12 cellular contexts compared by ENCODE assay signal in genomic region chrX:77901506-77901905, GRCh38. TPM values are rescaled to one million over a fixed set of nuclear protein-coding genes. Genes with fewer than 3 reads are reported as not detected.
A peak's percentile ranks its signal among the peaks of the same experiment; 100 is the strongest.
DNase-seq lines count a peak whose midpoint lies in the region; ATAC-seq, FAIRE-seq and TF ChIP-seq lines count a peak whose summit lies in the region.
"Had no signal": no experiment of that assay in that cellular context is flagged by ENCODE, and none has a peak within 500 bp of the region (broad histone marks: within the 10 kb centered on the region; RNA-seq: fewer than 3 reads in every experiment).

No MANE protein-coding gene starts in this region.

- peaks cover 53% of the 10 kb centered on the region for H3K36me3 Mint-ChIP-seq in MCF 10A (ENCODE audit: insufficient read depth, unreplicated experiment)

- peaks cover 3% of the 10 kb centered on the region for H3F3A ChIP-seq in PC-3 (ENCODE audit: low read length, unreplicated experiment)

- H3K27me3 Mint-ChIP-seq in MCF 10A (ENCODE audit: insufficient read depth, unreplicated experiment), result no peaks in the 10 kb centered on the region

- CTCF ChIA-PET in MCF 10A (lab: Yijun Ruan, JAX) (interaction anchor here (0.5 to 2.2 kb wide), 4 partner anchors 9 to 165 kb away, joined by 3 to 7 read pairs (median 4); partner anchors contain the start of gene ATP7A), mammary epithelial cell (lab: Charles Lee; ENCODE audit: low non-redundant PET) (no interaction called here), PC-3 (lab: Charles Lee) (no interaction called here)

- H3K9me3 Mint-ChIP-seq in MCF 10A (ENCODE audit: unreplicated experiment), result no peaks in the 10 kb centered on the region

- ATAC-seq in PC-3 (no peak), gastrocnemius medialis (no peak)

- no peak for TF ChIP-seq CTCF in MCF 10A (IDR thresholded peaks at IDR 0.05; ENCODE audit: unreplicated experiment)
- no peak for TF ChIP-seq CTCF in mammary epithelial cell (conservative IDR thresholded peaks at IDR 0.05 in 1 of 2, IDR thresholded peaks at IDR 0.05 in 1 of 2; ENCODE audit: extremely low read depth in 1 of 2, insufficient read depth in 1 of 2, low read depth in 1 of 2, low read length in 2 of 2)
- no peak for TF ChIP-seq CTCF in PC-3 (conservative IDR thresholded peaks at IDR 0.05; ENCODE audit: low read depth, low read length)
- no peak for TF ChIP-seq CTCF in gastrocnemius medialis (IDR thresholded peaks at IDR 0.05 in 4 of 5, conservative IDR thresholded peaks at IDR 0.05 in 1 of 5)

- H4K20me1 ChIP-seq in mammary epithelial cell (ENCODE audit: insufficient read depth, low read length), result no peaks in the 10 kb centered on the region
- peaks cover 25% of the 10 kb centered on the region for H4K20me1 ChIP-seq in PC-3 (ENCODE audit: low read length)

- in situ Hi-C loops in mammary epithelial cell (cut with MboI; ENCODE audit: low sequenced_read_pairs in 2 of 2) (no loop called here), gastrocnemius medialis (cut with MboI; ENCODE audit: low sequenced_read_pairs in 4 of 4) (loop anchor here in 3 of 4 donors (10.0 to 25.0 kb wide), 2 partner anchors 203 to 211 kb away; partner anchors contain the start of gene PGK1 (in 3 of the 3))

- H3K79me2 ChIP-seq in mammary epithelial cell (ENCODE audit: insufficient read depth, low read length) (peaks cover 42% of the 10 kb centered on the region), PC-3 (ENCODE audit: low read length) (peaks cover 44% of the 10 kb centered on the region)

- H3K36me3 ChIP-seq in mammary epithelial cell (ENCODE audit: insufficient read depth, low read length), result peaks cover 6% of the 10 kb centered on the region
- peaks cover 35% of the 10 kb centered on the region for H3K36me3 ChIP-seq in PC-3 (ENCODE audit: low read depth, low read length)
- H3K36me3 ChIP-seq in endocrine pancreas (ENCODE audit: control insufficient read depth, insufficient read depth, low read length), result no peaks in the 10 kb centered on the region
- no peaks in the 10 kb centered on the region for H3K36me3 ChIP-seq in gastrocnemius medialis
- H3K36me3 ChIP-seq: breast epithelium had no signal

- no peak for FAIRE-seq in GM19239 (lab: Jason Lieb, UNC)

- dilution Hi-C loops in mammary epithelial cell (cut with HindIII; ENCODE audit: low sequenced_read_pairs), result no loop called here

- DNase-seq in MCF 10A (ENCODE audit: unreplicated experiment), result no peak
- no peak for DNase-seq in mammary epithelial cell
- no peak for DNase-seq in PC-3
- DNase-seq in gastrocnemius medialis, result no peak
- no peak for DNase-seq in NCI-H345 treated with DMSO at 0.1 percent for 48 hours (lab: John Stamatoyannopoulos, UW; ENCODE audit: unreplicated experiment)
- DNase-seq in GM19239 (ENCODE audit: insufficient read length, low spot score), result no peak
- no peak for DNase-seq in glomerular visceral epithelial cell (ENCODE audit: extremely low spot score)
- DNase-seq: AML-193, esophagus squamous epithelium, NCI-H187 had no signal

- H3K4me1 ChIP-seq in mammary epithelial cell (ENCODE audit: insufficient read depth, low read length) (no peaks in the 10 kb centered on the region), PC-3 (ENCODE audit: insufficient read depth, low read length) (peaks cover 8% of the 10 kb centered on the region; the same call in 1 of the 2 replicates), endocrine pancreas (ENCODE audit: control insufficient read depth, insufficient read depth, low read length) (peaks cover 8% of the 10 kb centered on the region), gastrocnemius medialis (peaks cover 0 to 18% of the 10 kb centered on the region in 2 donors)
- H3K4me1 ChIP-seq: breast epithelium had no signal

- no peaks in the 10 kb centered on the region for H3K9me2 ChIP-seq in PC-3 (replicated peaks; ENCODE audit: low read length)

- H3K4me2 ChIP-seq in mammary epithelial cell (ENCODE audit: insufficient read depth, low read depth, low read length) (no peak overlapping the region), PC-3 (ENCODE audit: low read length) (peak overlapping the region; percentile 99)

- no peak overlapping the region for H3K4me3 ChIP-seq in mammary epithelial cell (replicated peaks in 1 of 3; ENCODE audit: insufficient read depth in 1 of 3, low read depth in 2 of 3, low read length in 3 of 3)
- H3K4me3 ChIP-seq in PC-3 (ENCODE audit: low read length), result peak overlapping the region; percentile 99
- peak overlapping the region; percentile 97 for H3K4me3 ChIP-seq in endocrine pancreas (ENCODE audit: control insufficient read depth, insufficient read depth, low read length)
- peak overlapping the region in 3 of 4 donors; percentile 53 to 77 (median 68) for H3K4me3 ChIP-seq in gastrocnemius medialis

- H3K27me3 ChIP-seq in mammary epithelial cell (ENCODE audit: insufficient read depth, low read length), result no peaks in the 10 kb centered on the region
- no peaks in the 10 kb centered on the region for H3K27me3 ChIP-seq in PC-3 (ENCODE audit: low read length)
- no peaks in the 10 kb centered on the region for H3K27me3 ChIP-seq in endocrine pancreas (ENCODE audit: control insufficient read depth, insufficient read depth, low read length)
- H3K27me3 ChIP-seq in gastrocnemius medialis, result no peaks in the 10 kb centered on the region
- H3K27me3 ChIP-seq: breast epithelium, esophagus squamous epithelium had no signal

- H3K27ac ChIP-seq in mammary epithelial cell (ENCODE audit: insufficient read depth, low read depth, low read length) (no peak overlapping the region), PC-3 (ENCODE audit: low read length) (no peak overlapping the region), gastrocnemius medialis (peak overlapping the region; percentile 79 to 90 (median 88))

- POLR2A ChIA-PET in MCF 10A (lab: Yijun Ruan, JAX), result interaction anchor here (3.1 kb wide), 1 partner anchor 9 kb away, joined by 77 read pairs; the partner anchor contains the start of gene ATP7A
- POLR2A ChIA-PET in PC-3 (lab: Charles Lee; ENCODE audit: unreplicated experiment), result no interaction called here

- H3K4me3 Mint-ChIP-seq in MCF 10A (ENCODE audit: unreplicated experiment), result peak overlapping the region; percentile 91

- H3K9ac ChIP-seq in mammary epithelial cell (ENCODE audit: insufficient read depth, low read length) (no peak overlapping the region), PC-3 (ENCODE audit: low read length) (peak overlapping the region; percentile 99; the same call in 1 of the 2 replicates), endocrine pancreas (ENCODE audit: control insufficient read depth, insufficient read depth, low read length) (no peak overlapping the region)

- BruUV-seq in MCF 10A (replicated peaks; lab: Mats Ljungman, UMichigan) (no TSS peak), mammary epithelial cell (replicated peaks; lab: Mats Ljungman, UMichigan) (no TSS peak), PC-3 (replicated peaks; lab: Mats Ljungman, UMichigan) (no TSS peak)

- H3K27ac Mint-ChIP-seq in MCF 10A (ENCODE audit: low read depth, unreplicated experiment), result no peak overlapping the region

- H3K4me1 Mint-ChIP-seq in MCF 10A (ENCODE audit: insufficient read depth, unreplicated experiment), result peaks cover 4% of the 10 kb centered on the region

- 68% methylated on average over 5 of the region's 5 CpGs for WGBS in mammary epithelial cell (ENCODE audit: low coverage, missing lambda C conversion rate)

- H3K9me3 ChIP-seq in mammary epithelial cell (replicated peaks; ENCODE audit: insufficient read depth, low read length) (no peaks in the 10 kb centered on the region), PC-3 (ENCODE audit: low read length) (no peaks in the 10 kb centered on the region), endocrine pancreas (ENCODE audit: control insufficient read depth, low read length) (no peaks in the 10 kb centered on the region), gastrocnemius medialis (no peaks in the 10 kb centered on the region)
- H3K9me3 ChIP-seq: breast epithelium, esophagus squamous epithelium had no signal

- intact Hi-C loops in MCF 10A (cut with micrococcal nuclease) (no loop called here), mammary epithelial cell (cut with micrococcal nuclease) (no loop called here), PC-3 (cut with micrococcal nuclease) (no loop called here), gastrocnemius medialis (cut with DNase I; ENCODE audit: low total_unique reads) (loop anchor here (10.0 kb wide), 1 partner anchor 227 kb away; no protein-coding TSS in a partner anchor)

- H2AFZ ChIP-seq in mammary epithelial cell (ENCODE audit: low read depth, low read length) (no peak overlapping the region), PC-3 (ENCODE audit: low read length) (no peak overlapping the region)

- no peak for TF ChIP-seq POLR2A in gastrocnemius medialis (IDR thresholded peaks at IDR 0.05)

RNA-seq across cellular contexts. Expression of gene COX7B, which starts 2.2 kb away (rescaled TPM):
- total RNA-seq in MCF 10A (2022) (245 and 344 TPM in 2 replicates), mammary epithelial cell (100 to 1,000 TPM; 190 to 194 TPM), PC-3 (2014; rRNA removed) (566 and 852 TPM in 2 replicates), gastrocnemius medialis (100 to 1,000 TPM; 788 to 912 (median 821) TPM)
- polyA plus RNA-seq in mammary epithelial cell, result 677 TPM
- 169 TPM for polyA minus RNA-seq in mammary epithelial cell

RNA-seq across cellular contexts. Expression of gene MAGT1, which starts 6.3 kb away (rescaled TPM):
- 50.3 and 60.2 TPM in 2 replicates for total RNA-seq in MCF 10A (2022)
- 10 to 100 TPM; 52.2 to 68.5 TPM for total RNA-seq in mammary epithelial cell
- 54.2 TPM for polyA plus RNA-seq in mammary epithelial cell
- 90.9 TPM for polyA minus RNA-seq in mammary epithelial cell
- total RNA-seq in PC-3 (2014; rRNA removed), result 106 and 119 TPM in 2 replicates
- 10 to 100 TPM; 26.2 to 40.1 (median 32.7) TPM for total RNA-seq in gastrocnemius medialis

RNA-seq across cellular contexts. Expression of gene ATP7A, which starts 9.0 kb away (rescaled TPM):
- total RNA-seq in MCF 10A (2022) (3.8 and 4.8 TPM in 2 replicates), mammary epithelial cell (1 to 10 TPM; 5.5 to 8.3 TPM), PC-3 (2014; rRNA removed) (3.4 and 4.3 TPM in 2 replicates), gastrocnemius medialis (1 to 10 TPM; 4.0 to 6.3 (median 5.1) TPM)
- 1.9 TPM for polyA plus RNA-seq in mammary epithelial cell
- 15.2 TPM for polyA minus RNA-seq in mammary epithelial cell

Comparison
In these comparisons a context has a peak if more than half of its experiments do, and no peak if none do; other contexts are left out.
1. H3K27ac ChIP-seq: peak in gastrocnemius medialis (4 of 4); none in mammary epithelial cell (single experiment) and PC-3 (single experiment).
2. H3K4me3 ChIP-seq: peak in PC-3 (single experiment), endocrine pancreas (single experiment) and gastrocnemius medialis (3 of 4); none in mammary epithelial cell (0 of 3).
3. in situ Hi-C loops: an anchor here in gastrocnemius medialis (10.0 to 25.0 kb wide); none called in mammary epithelial cell.